1 cellular context compared by ENCODE assay signal in genomic region chr18:40676676-40677075, GRCh38.
TF ChIP-seq lines count a peak whose summit lies in the region.

No MANE protein-coding gene starts in this region.

TF ChIP-seq in IMR-90, 13 proteins besides CTCF, POLR2A, EP300 and RAD21 (continued from another document):
- no peak for TF ChIP-seq FOS (IDR thresholded peaks at IDR 0.05; ENCODE audit: low read depth, low read length)
